In genomic region chrX:120768681-120769080, GRCh38 we compare ENCODE assay signal across 19 cellular contexts.
A peak's percentile ranks its signal among the peaks of the same experiment; 100 is the strongest.
DNase-seq lines count a peak whose midpoint lies in the region; ATAC-seq and TF ChIP-seq lines count a peak whose summit lies in the region.
"Had no signal": no experiment of that assay in that cellular context is flagged by ENCODE, and none has a peak within 500 bp of the region (broad histone marks: within the 10 kb centered on the region; RNA-seq: fewer than 3 reads in every experiment).

No MANE protein-coding gene starts in this region.

- CTCF ChIA-PET in IMR-90 (lab: Yijun Ruan, JAX): no interaction called here

- H2BK5ac ChIP-seq in IMR-90 (ENCODE audit: low read depth, low read length, poor library complexity, severe bottlenecking): no peak overlapping the region

- TF ChIP-seq POLR2A in IMR-90 (IDR thresholded peaks at IDR 0.05; ENCODE audit: low read depth, low read length): no peak

- H3K9ac ChIP-seq in IMR-90 (ENCODE audit: low read depth, low read length): no peak overlapping the region

- no peaks in the 10 kb centered on the region for H3K9me1 ChIP-seq in IMR-90 (ENCODE audit: insufficient read depth, low read length)

- no peak for ATAC-seq in IMR-90 (ENCODE audit: low read depth)
- ATAC-seq: activated CD4-positive, CD25-positive, alpha-beta regulatory T cell treated with anti-CD3 and anti-CD28 coated beads, Interleukin-2, amount 50 U/mL, for 24 hours; GM23338 had no signal

- no peak for TF ChIP-seq RAD21 in IMR-90 (IDR thresholded peaks at IDR 0.05; ENCODE audit: low read length)

- H3K4me3 ChIP-seq in ACC112 (ENCODE audit: low read depth, low read length): no peak overlapping the region
- no peak overlapping the region for H3K4me3 ChIP-seq in IMR-90 (ENCODE audit: insufficient read depth, low read depth, low read length)
- H3K4me3 ChIP-seq in astrocyte of the spinal cord (ENCODE audit: low read depth, low read length): no peak overlapping the region
- H3K4me3 ChIP-seq in fibroblast of villous mesenchyme (ENCODE audit: low read depth, low read length): no peak overlapping the region
- H3K4me3 ChIP-seq: GM23338 had no signal

- H3K79me1 ChIP-seq in IMR-90 (ENCODE audit: low read depth in 1 of 2, low read length in 2 of 2): no peaks in the 10 kb centered on the region

- POLR2A ChIA-PET in IMR-90 (lab: Charles Lee; ENCODE audit: unreplicated experiment): no interaction called here

- no peak overlapping the region for H3K14ac ChIP-seq in IMR-90 (replicated peaks; ENCODE audit: low read depth, low read length)

- H3K4me2 ChIP-seq in IMR-90 (ENCODE audit: low read depth, low read length): no peak overlapping the region
- H3K4me2 ChIP-seq: GM23338 had no signal

- H2AFZ ChIP-seq in ACC112 (ENCODE audit: low read length, unreplicated experiment) (no peak overlapping the region), IMR-90 (replicated peaks; ENCODE audit: low read length, poor library complexity) (no peak overlapping the region)
- H2AFZ ChIP-seq: GM23338 had no signal

- no peak overlapping the region for H2AK5ac ChIP-seq in IMR-90 (ENCODE audit: low read depth, low read length)

- WGBS in IMR-90 (ENCODE audit: extremely low coverage in 2 of 2, insufficient read length in 1 of 2), 2 experiments: no CpG with 5 or more reads among the region's 2 CpGs

- H4K5ac ChIP-seq in IMR-90 (ENCODE audit: low read depth, low read length): no peak overlapping the region

- H3K79me2 ChIP-seq in ACC112 (ENCODE audit: control insufficient read depth, insufficient read depth, low read length, unreplicated experiment): no peaks in the 10 kb centered on the region

- DNase-seq in IMR-90 (peak; percentile 35), astrocyte of the spinal cord (ENCODE audit: low read depth, low spot score) (peak; percentile 45), fibroblast of villous mesenchyme (ENCODE audit: low read depth) (peak; percentile 33), ACHN (no peak), HT-29 (ENCODE audit: low spot score) (no peak), iPS-NIHi11 (ENCODE audit: low spot score) (no peak), islet precursor cell (no peak)
- DNase-seq: activated CD8-positive, alpha-beta memory T cell treated with anti-CD3 and anti-CD28 coated beads, Interleukin-2, amount 50 U/mL, for 4 hours; Caco-2; foreskin melanocyte; GDM1; Karpas-422; NCI-H1436; nephron progenitor cell; retina; stimulated activated CD4-positive, alpha-beta T cell treated with anti-CD3 and anti-CD28 coated beads, Interleukin-2, amount 100 ng/mL, for 24 hours had no signal

- no peak overlapping the region for H3K4ac ChIP-seq in IMR-90 (ENCODE audit: low read depth, low read length)

- no peaks in the 10 kb centered on the region for H4K20me1 ChIP-seq in IMR-90 (ENCODE audit: insufficient read depth, low read length)

- H3K27me3 ChIP-seq in ACC112 (ENCODE audit: insufficient read depth, low read length) (no peaks in the 10 kb centered on the region), IMR-90 (ENCODE audit: control insufficient read depth, insufficient read depth, low read length) (no peaks in the 10 kb centered on the region)

- in situ Hi-C loops in IMR-90 (cut with MboI; ENCODE audit: low sequenced_read_pairs): loop anchor here (25.0 kb wide), 1 partner anchor 256 kb away; no protein-coding TSS in a partner anchor
- in situ Hi-C loops in astrocyte of the spinal cord (cut with HindIII; ENCODE audit: low sequenced_read_pairs): no loop called here
- in situ Hi-C loops in ACHN (cut with HindIII; ENCODE audit: low pct_ligation_motif_present, low pct_unique_long_range_greater_than_20kb, low sequenced_read_pairs): no loop called here

- H3K27ac ChIP-seq in ACC112 (ENCODE audit: low read depth, low read length): peak overlapping the region; percentile 95
- H3K27ac ChIP-seq in IMR-90 (ENCODE audit: insufficient read depth, low read length): no peak overlapping the region

- dilution Hi-C loops in IMR-90 (cut with HindIII; ENCODE audit: low sequenced_read_pairs, unreplicated experiment): no loop called here

- H3K36me3 ChIP-seq in ACC112 (ENCODE audit: insufficient read depth, low read length) (no peaks in the 10 kb centered on the region), IMR-90 (ENCODE audit: control insufficient read depth, insufficient read depth, low read length) (no peaks in the 10 kb centered on the region)

- TF ChIP-seq CTCF in IMR-90 (conservative IDR thresholded peaks at IDR 0.05; ENCODE audit: low read depth, low read length) (no peak), astrocyte of the spinal cord (IDR thresholded peaks at IDR 0.05; ENCODE audit: low read depth, low read length) (no peak), fibroblast of villous mesenchyme (IDR thresholded peaks at IDR 0.05; ENCODE audit: insufficient read depth, low read depth, low read length) (no peak)

- H3K23ac ChIP-seq in IMR-90 (ENCODE audit: low read depth, low read length): no peak overlapping the region

- H3K56ac ChIP-seq in IMR-90 (ENCODE audit: extremely low read depth, insufficient read depth, low read length): no peak overlapping the region

- H2BK120ac ChIP-seq in IMR-90 (ENCODE audit: low read depth, low read length): no peak overlapping the region

- H3K18ac ChIP-seq in IMR-90 (ENCODE audit: low read depth, low read length): no peak overlapping the region

- no peaks in the 10 kb centered on the region for H3K9me3 ChIP-seq in IMR-90 (ENCODE audit: control insufficient read depth, insufficient read depth, low read length)
- H3K9me3 ChIP-seq: Caco-2 had no signal

- no peak overlapping the region for H2BK20ac ChIP-seq in IMR-90 (ENCODE audit: low read depth, low read length)

- H4K91ac ChIP-seq in IMR-90 (ENCODE audit: insufficient read depth, low read depth, low read length): no peak overlapping the region

- BruUV-seq in IMR-90 (replicated peaks; lab: Mats Ljungman, UMichigan): no TSS peak

- H2BK15ac ChIP-seq in IMR-90 (ENCODE audit: low read depth, low read length): no peak overlapping the region

- intact Hi-C loops in IMR-90 (cut with micrococcal nuclease): no loop called here

- no peak overlapping the region for H2AK9ac ChIP-seq in IMR-90 (replicated peaks; ENCODE audit: low read depth, low read length, poor library complexity)

- peaks cover 29% of the 10 kb centered on the region for H3K4me1 ChIP-seq in ACC112 (ENCODE audit: control insufficient read depth, insufficient read depth, low read length, unreplicated experiment)
- no peaks in the 10 kb centered on the region for H3K4me1 ChIP-seq in IMR-90 (ENCODE audit: control insufficient read depth, insufficient read depth, low read length)
- H3K4me1 ChIP-seq: Caco-2 had no signal

- H4K8ac ChIP-seq in IMR-90 (ENCODE audit: low read depth in 2 of 2, low read length in 2 of 2): no peak overlapping the region

TF ChIP-seq in IMR-90, 13 proteins besides CTCF, POLR2A, EP300 and RAD21:
- TF ChIP-seq RCOR1 (IDR thresholded peaks at IDR 0.05; ENCODE audit: insufficient replicate concordance, low read length): no peak
- TF ChIP-seq RFX5 (IDR thresholded peaks at IDR 0.05; ENCODE audit: low read depth, low read length): no peak
- TF ChIP-seq USF2 (IDR thresholded peaks at IDR 0.05; ENCODE audit: low read depth, low read length): no peak
- TF ChIP-seq NFE2L2 (IDR thresholded peaks at IDR 0.05; ENCODE audit: low read depth, low read length): no peak
- no peak for TF ChIP-seq MXI1 (IDR thresholded peaks at IDR 0.05; ENCODE audit: borderline replicate concordance, low read depth, low read length)
- no peak for TF ChIP-seq SMC3 (IDR thresholded peaks at IDR 0.05; ENCODE audit: low read depth, low read length)
- no peak for TF ChIP-seq BHLHE40 (IDR thresholded peaks at IDR 0.05; ENCODE audit: low read depth, low read length)
- no peak for TF ChIP-seq CEBPB (IDR thresholded peaks at IDR 0.05; ENCODE audit: low read depth, low read length)

Comparison
In these comparisons a context has a peak if more than half of its experiments do, and no peak if none do; other contexts are left out.
1. DNase-seq: peak in IMR-90 (single experiment), astrocyte of the spinal cord (single experiment) and fibroblast of villous mesenchyme (single experiment); none in ACHN (single experiment), HT-29 (single experiment), iPS-NIHi11 (single experiment) and islet precursor cell (single experiment).